ENCODE assay signal across 8 cellular contexts in genomic region chrX:48540015-48540350, GRCh38. TPM values are rescaled to one million over a fixed set of nuclear protein-coding genes. Genes with fewer than 3 reads are reported as not detected.
DNase-seq lines count a peak whose midpoint lies in the region; ATAC-seq and TF ChIP-seq lines count a peak whose summit lies in the region.

No MANE protein-coding gene starts in this region.

- H3K9me3 Mint-ChIP-seq in activated T-cell treated with anti-CD3 and anti-CD28 coated beads, Interleukin-2, amount 50 U/mL, for 4 hours: no peaks in the 10 kb centered on the region
- no peaks in the 10 kb centered on the region for H3K9me3 Mint-ChIP-seq in type B pancreatic cell

- peaks cover 14% of the 10 kb centered on the region for H3K4me1 Mint-ChIP-seq in activated T-cell treated with anti-CD3 and anti-CD28 coated beads, Interleukin-2, amount 50 U/mL, for 4 hours (ENCODE audit: low read depth)
- H3K4me1 Mint-ChIP-seq in type B pancreatic cell (ENCODE audit: unreplicated experiment): peaks cover 6% of the 10 kb centered on the region

- H3K27ac ChIP-seq in fibroblast of lung (ENCODE audit: insufficient read depth, low read length): peak overlapping the region; percentile 76
- H3K27ac ChIP-seq in neuronal stem cell (replicated peaks; ENCODE audit: low read length): peak overlapping the region; percentile 51

- TF ChIP-seq CTCF in GM12865 (IDR thresholded peaks at IDR 0.05; ENCODE audit: insufficient read depth, low read depth, low read length, missing control alignments) (no peak), fibroblast of lung (conservative IDR thresholded peaks at IDR 0.05 in 1 of 2, IDR thresholded peaks at IDR 0.05 in 1 of 2; ENCODE audit: low read depth in 1 of 2, low read length in 2 of 2) (no peak), type B pancreatic cell (conservative IDR thresholded peaks at IDR 0.05) (no peak)

- H3K27me3 ChIP-seq in HAP-1 (ENCODE audit: low read depth) (no peaks in the 10 kb centered on the region), fibroblast of lung (ENCODE audit: control insufficient read depth, insufficient read depth, low read length) (no peaks in the 10 kb centered on the region), neuronal stem cell (ENCODE audit: control insufficient read depth in 3 of 3, insufficient read depth in 3 of 3, low read depth in 1 of 3, low read length in 3 of 3) (no peaks in the 10 kb centered on the region)

- H3K79me2 ChIP-seq in fibroblast of lung (ENCODE audit: control insufficient read depth, insufficient read depth, low read length): peaks cover 4% of the 10 kb centered on the region

- no peak overlapping the region for H4K91ac ChIP-seq in neuronal stem cell (ENCODE audit: low read depth, low read length, poor library complexity)

- no peak overlapping the region for H3K14ac ChIP-seq in neuronal stem cell (ENCODE audit: low read length)

- no peak overlapping the region for H3K23ac ChIP-seq in neuronal stem cell (ENCODE audit: low read depth, low read length, poor library complexity)

- no peak overlapping the region for H2BK120ac ChIP-seq in neuronal stem cell (ENCODE audit: low read depth, low read length)

- peak overlapping the region; percentile 39 for H3K4me2 ChIP-seq in fibroblast of lung (ENCODE audit: extremely low read depth, insufficient read depth, low read length)
- H3K4me2 ChIP-seq in neuronal stem cell (ENCODE audit: insufficient read depth, low read length, poor library complexity, severe bottlenecking): peak overlapping the region; percentile 57

- H3K9me3 ChIP-seq in HAP-1 (no peaks in the 10 kb centered on the region), fibroblast of lung (ENCODE audit: control insufficient read depth, insufficient read depth, low read depth, low read length) (no peaks in the 10 kb centered on the region), neuronal stem cell (replicated peaks in 1 of 2; ENCODE audit: control insufficient read depth in 2 of 2, insufficient read depth in 1 of 2, low read depth in 1 of 2, low read length in 2 of 2) (no peaks in the 10 kb centered on the region)

- H2BK15ac ChIP-seq in neuronal stem cell (ENCODE audit: low read length): no peak overlapping the region

- in situ Hi-C loops in HAP-1 (cut with MboI; ENCODE audit: low sequenced_read_pairs): no loop called here

- no CpG with 5 or more reads among the region's 12 CpGs for WGBS in neuronal stem cell (ENCODE audit: extremely low coverage in 2 of 2, insufficient read length in 2 of 2, insufficient replicate concordance in 1 of 2), 2 donors

- peak overlapping the region; percentile 85 for H3K18ac ChIP-seq in neuronal stem cell (ENCODE audit: low read length)

- H3K36me3 ChIP-seq in HAP-1 (replicated peaks): peaks cover 10% of the 10 kb centered on the region
- H3K36me3 ChIP-seq in fibroblast of lung (ENCODE audit: control insufficient read depth, insufficient read depth, low read length): no peaks in the 10 kb centered on the region
- peaks cover 0 to 14% of the 10 kb centered on the region in 2 donors for H3K36me3 ChIP-seq in neuronal stem cell (replicated peaks in 1 of 2; ENCODE audit: control insufficient read depth in 2 of 2, insufficient read depth in 2 of 2, low read length in 2 of 2)

- H3K27ac Mint-ChIP-seq in type B pancreatic cell: peak overlapping the region; percentile 82

- no peaks in the 10 kb centered on the region for H4K20me1 ChIP-seq in fibroblast of lung (ENCODE audit: control insufficient read depth, extremely low read depth, insufficient read depth, low read length)

- no peak overlapping the region for H3K4ac ChIP-seq in neuronal stem cell (ENCODE audit: low read length)

- H3K9ac ChIP-seq in fibroblast of lung (ENCODE audit: insufficient read depth, low read length): peak overlapping the region; percentile 72
- H3K9ac ChIP-seq in neuronal stem cell (ENCODE audit: low read depth, low read length, poor library complexity): no peak overlapping the region

- no peak overlapping the region for H4K8ac ChIP-seq in neuronal stem cell (ENCODE audit: low read depth, low read length)

- peaks cover 9% of the 10 kb centered on the region for H3K36me3 Mint-ChIP-seq in activated T-cell treated with anti-CD3 and anti-CD28 coated beads, Interleukin-2, amount 50 U/mL, for 4 hours (ENCODE audit: insufficient read depth)
- peaks cover 5% of the 10 kb centered on the region for H3K36me3 Mint-ChIP-seq in type B pancreatic cell

- ATAC-seq in activated T-cell treated with anti-CD3 and anti-CD28 coated beads, Interleukin-2, amount 50 U/mL, for 4 hours: peak; percentile 60 to 70

- peak overlapping the region; percentile 91 for H3K4me3 Mint-ChIP-seq in activated T-cell treated with anti-CD3 and anti-CD28 coated beads, Interleukin-2, amount 50 U/mL, for 4 hours
- H3K4me3 Mint-ChIP-seq in type B pancreatic cell: peak overlapping the region; percentile 92

- no peak overlapping the region for H2AK5ac ChIP-seq in neuronal stem cell (ENCODE audit: low read depth, low read length)

- no peak overlapping the region for H2BK5ac ChIP-seq in neuronal stem cell (ENCODE audit: low read length)

- H3K79me1 ChIP-seq in neuronal stem cell (ENCODE audit: low read depth, low read length): no peaks in the 10 kb centered on the region

- no peak overlapping the region for H2BK12ac ChIP-seq in neuronal stem cell (ENCODE audit: low read length)

- peak overlapping the region; percentile 72 for H3K4me3 ChIP-seq in GM12865 (ENCODE audit: low read depth, low read length)
- peak overlapping the region; percentile 79 for H3K4me3 ChIP-seq in HAP-1
- peak overlapping the region; percentile 65 to 78 (median 67) for H3K4me3 ChIP-seq in fibroblast of lung (replicated peaks in 1 of 4; ENCODE audit: control extremely low read depth in 1 of 4, insufficient read depth in 1 of 4, low read depth in 3 of 4, low read length in 4 of 4)
- H3K4me3 ChIP-seq in neuronal stem cell (ENCODE audit: low read length in 2 of 2): peak overlapping the region; percentile 76 to 86

- H3K4me1 ChIP-seq in HAP-1: peaks cover 7% of the 10 kb centered on the region
- H3K4me1 ChIP-seq in fibroblast of lung (ENCODE audit: control insufficient read depth, extremely low read depth, insufficient read depth, low read length): no peaks in the 10 kb centered on the region
- H3K4me1 ChIP-seq in neuronal stem cell (ENCODE audit: control insufficient read depth in 2 of 2, insufficient read depth in 1 of 2, low read depth in 1 of 2, low read length in 2 of 2): peaks cover 0 to 3% of the 10 kb centered on the region in 2 donors

- DNase-seq in GM12865 (ENCODE audit: low read depth) (peak; percentile 69), HAP-1 (ENCODE audit: low spot score in 2 of 2) (peak in 1 of 2 experiments; percentile 64), NCI-H1417 treated with DMSO at 0.1 percent for 48 hours (lab: John Stamatoyannopoulos, UW) (peak; percentile 5), fibroblast of lung (ENCODE audit: low read depth in 2 of 2) (peak; percentile 28 to 30), neuronal stem cell (ENCODE audit: low spot score) (peak; percentile 30), type B pancreatic cell (ENCODE audit: extremely low spot score, unreplicated experiment) (no peak), NCI-H226 (no peak)
- peak; percentile 47 for DNase-seq in activated T-cell treated with anti-CD3 and anti-CD28 coated beads, Interleukin-2, amount 50 U/mL, for 4 hours

- H3K27me3 Mint-ChIP-seq in activated T-cell treated with anti-CD3 and anti-CD28 coated beads, Interleukin-2, amount 50 U/mL, for 4 hours (ENCODE audit: low read depth): no peaks in the 10 kb centered on the region
- H3K27me3 Mint-ChIP-seq in type B pancreatic cell: no peaks in the 10 kb centered on the region

- H2AFZ ChIP-seq in fibroblast of lung (ENCODE audit: low read length): peak overlapping the region; percentile 80
- H2AFZ ChIP-seq in neuronal stem cell (ENCODE audit: low read length): peak overlapping the region; percentile 91

RNA-seq across cellular contexts. Expression of gene TBC1D25, which starts 0.5 kb away (rescaled TPM):
- total RNA-seq in activated T-cell treated with anti-CD3 and anti-CD28 coated beads, Interleukin-2, amount 50 U/mL, for 4 hours: 10 to 100 TPM; 15.1 to 17.4 (median 16.5) TPM
- total RNA-seq in fibroblast of lung (3.9 and 5.1 TPM in 2 replicates), type B pancreatic cell (ENCODE audit: low replicate concordance) (10.6 and 12.8 TPM in 2 replicates)
- 8.5 and 9.4 TPM in 2 replicates for polyA plus RNA-seq in fibroblast of lung
- 12.2 and 13.6 TPM in 2 replicates for polyA plus RNA-seq in fibroblast of lung (2012)
- 25.0 and 52.6 TPM in 2 replicates for polyA minus RNA-seq in fibroblast of lung (ENCODE audit: low replicate concordance)
- 5.8 TPM for polyA plus RNA-seq in neuronal stem cell (2013, experiment 1 of 2)
- polyA plus RNA-seq in neuronal stem cell (2013, experiment 2 of 2): 5.4 TPM

RNA-seq across cellular contexts. Expression of gene EBP, which starts 18.4 kb away (rescaled TPM):
- 100 to 1,000 TPM in 2 of 3 donors, 10 to 100 TPM in 1; 87.0 to 113 (median 106) TPM for total RNA-seq in activated T-cell treated with anti-CD3 and anti-CD28 coated beads, Interleukin-2, amount 50 U/mL, for 4 hours
- total RNA-seq in fibroblast of lung (30.8 and 93.5 TPM in 2 replicates), type B pancreatic cell (ENCODE audit: low replicate concordance) (79.8 and 95.9 TPM in 2 replicates)
- polyA plus RNA-seq in fibroblast of lung: 61.0 and 68.2 TPM in 2 replicates
- 73.9 and 90.6 TPM in 2 replicates for polyA plus RNA-seq in fibroblast of lung (2012)
- polyA minus RNA-seq in fibroblast of lung (ENCODE audit: low replicate concordance): 224 and 291 TPM in 2 replicates
- 106 TPM for polyA plus RNA-seq in neuronal stem cell (2013, experiment 1 of 2)
- polyA plus RNA-seq in neuronal stem cell (2013, experiment 2 of 2): 101 TPM

RNA-seq across cellular contexts. Expression of gene PORCN, which starts 31.2 kb away (rescaled TPM):
- 1 to 10 TPM; 7.5 to 10.0 (median 9.4) TPM for total RNA-seq in activated T-cell treated with anti-CD3 and anti-CD28 coated beads, Interleukin-2, amount 50 U/mL, for 4 hours
- 6.2 and 11.4 TPM in 2 replicates for total RNA-seq in fibroblast of lung
- 5.4 and 6.0 TPM in 2 replicates for polyA plus RNA-seq in fibroblast of lung
- 7.1 and 9.9 TPM in 2 replicates for polyA plus RNA-seq in fibroblast of lung (2012)
- 29.7 and 53.0 TPM in 2 replicates for polyA minus RNA-seq in fibroblast of lung (ENCODE audit: low replicate concordance)
- 12.1 TPM for polyA plus RNA-seq in neuronal stem cell (2013, experiment 1 of 2)
- 11.9 TPM for polyA plus RNA-seq in neuronal stem cell (2013, experiment 2 of 2)
- 3.6 and 10.0 TPM in 2 replicates for total RNA-seq in type B pancreatic cell (ENCODE audit: low replicate concordance)

RNA-seq across cellular contexts. Expression of gene RBM3, which starts 34.3 kb away (rescaled TPM):
- total RNA-seq in activated T-cell treated with anti-CD3 and anti-CD28 coated beads, Interleukin-2, amount 50 U/mL, for 4 hours: 100 to 1,000 TPM; 459 to 489 (median 484) TPM
- 39.8 and 52.7 TPM in 2 replicates for total RNA-seq in fibroblast of lung
- 422 and 464 TPM in 2 replicates for polyA plus RNA-seq in fibroblast of lung
- polyA plus RNA-seq in fibroblast of lung (2012): 522 and 622 TPM in 2 replicates
- 174 and 232 TPM in 2 replicates for polyA minus RNA-seq in fibroblast of lung (ENCODE audit: low replicate concordance)
- polyA plus RNA-seq in neuronal stem cell (2013, experiment 1 of 2): 153 TPM
- polyA plus RNA-seq in neuronal stem cell (2013, experiment 2 of 2): 164 TPM
- 131 and 178 TPM in 2 replicates for total RNA-seq in type B pancreatic cell (ENCODE audit: low replicate concordance)

RNA-seq across cellular contexts. Expression of gene WDR13, which starts 57.3 kb away (rescaled TPM):
- total RNA-seq in activated T-cell treated with anti-CD3 and anti-CD28 coated beads, Interleukin-2, amount 50 U/mL, for 4 hours: 10 to 100 TPM; 36.4 to 49.5 (median 36.9) TPM
- total RNA-seq in fibroblast of lung (98.4 and 99.7 TPM in 2 replicates), type B pancreatic cell (ENCODE audit: low replicate concordance) (80.2 and 96.1 TPM in 2 replicates)
- polyA plus RNA-seq in fibroblast of lung: 41.2 and 47.4 TPM in 2 replicates
- polyA plus RNA-seq in fibroblast of lung (2012): 129 and 139 TPM in 2 replicates
- 228 and 266 TPM in 2 replicates for polyA minus RNA-seq in fibroblast of lung (ENCODE audit: low replicate concordance)
- polyA plus RNA-seq in neuronal stem cell (2013, experiment 1 of 2): 27.4 TPM
- 25.9 TPM for polyA plus RNA-seq in neuronal stem cell (2013, experiment 2 of 2)

Comparison
In these comparisons a context has a peak if more than half of its experiments do, and no peak if none do; other contexts are left out.
1. DNase-seq: peak in GM12865 (single experiment), NCI-H1417 treated with DMSO at 0.1 percent for 48 hours (single experiment), activated T-cell treated with anti-CD3 and anti-CD28 coated beads, Interleukin-2, amount 50 U/mL, for 4 hours (single experiment), fibroblast of lung (2 of 2) and neuronal stem cell (single experiment); none in type B pancreatic cell (single experiment) and NCI-H226 (single experiment).
2. Peak in every context shown above with its lines, with median percentiles within 50 percentile points of each other: H3K4me3 ChIP-seq.